In the genomic region with DNA sequence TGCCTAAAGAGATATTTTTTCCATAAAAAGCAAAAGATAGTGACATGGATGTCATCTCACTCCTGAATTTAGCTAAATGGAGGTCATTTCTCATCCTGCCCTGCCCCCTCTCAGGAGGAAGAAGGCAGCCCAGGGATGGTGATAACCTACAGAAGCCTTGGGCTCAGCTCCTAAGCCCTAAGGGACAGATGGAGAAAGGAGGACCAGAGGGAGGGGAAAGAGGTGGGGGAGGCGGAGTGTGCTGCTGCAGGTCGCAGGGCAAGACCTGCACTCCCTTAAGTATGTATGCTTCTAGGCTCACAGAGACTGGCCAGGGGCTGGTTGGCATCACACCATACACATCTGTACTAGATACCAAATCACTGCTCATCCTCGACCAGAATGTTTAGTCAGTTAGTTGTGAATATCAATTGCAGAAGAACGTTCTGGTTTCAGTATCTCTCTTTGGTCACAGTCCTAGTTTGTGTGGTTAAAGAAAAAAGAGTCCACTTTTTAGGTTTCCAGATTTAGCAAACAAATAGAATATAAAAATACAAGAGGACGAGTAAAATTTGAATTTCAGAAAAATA, we compare ENCODE assay signal across 1 cellular context.
TF ChIP-seq lines count a peak whose summit lies in the region.

No MANE protein-coding gene starts in this region.

TF ChIP-seq in GM12878, 131 proteins besides CTCF, POLR2A, EP300 and RAD21:
- no peak for TF ChIP-seq RBBP5 (conservative IDR thresholded peaks at IDR 0.05)
- no peak for TF ChIP-seq TBL1XR1 (IDR thresholded peaks at IDR 0.05; ENCODE audit: low read depth, low read length)
- TF ChIP-seq SUZ12 (IDR thresholded peaks at IDR 0.05; ENCODE audit: unreplicated experiment), result no peak
- TF ChIP-seq SPI1 (IDR thresholded peaks at IDR 0.05; ENCODE audit: borderline replicate concordance, insufficient read depth, low read depth, low read length), result no peak
- no peak for TF ChIP-seq CBX3 (IDR thresholded peaks at IDR 0.05; ENCODE audit: borderline replicate concordance, low read depth)
- no peak for TF ChIP-seq ZBTB40 (IDR thresholded peaks at IDR 0.05; ENCODE audit: borderline replicate concordance)
